8 cellular contexts compared by ENCODE assay signal in genomic region chr9:6757988-6758417, GRCh38. TPM values are rescaled to one million over a fixed set of nuclear protein-coding genes. Genes with fewer than 3 reads are reported as not detected.
DNase-seq lines count a peak whose midpoint lies in the region; ATAC-seq and TF ChIP-seq lines count a peak whose summit lies in the region.

No MANE protein-coding gene starts in this region.

- H3K4me3 ChIP-seq in WI38 (ENCODE audit: low read depth, low read length): peak overlapping the region; percentile 84
- H3K4me3 ChIP-seq in heart left ventricle: peak overlapping the region; percentile 62 to 99 (median 90)

- TF ChIP-seq CTCF in WI38 (IDR thresholded peaks at IDR 0.05; ENCODE audit: low read depth, low read length) (no peak), heart left ventricle (IDR thresholded peaks at IDR 0.05) (no peak)

- TF ChIP-seq POLR2A in heart left ventricle (IDR thresholded peaks at IDR 0.05): peak in 1 of 2 donors; percentile 45

- peaks cover 0 to under 1% (median 0%) of the 10 kb centered on the region in 12 donors for H3K9me3 ChIP-seq in heart left ventricle

- peak overlapping the region; percentile 86 for H3K4me3 Mint-ChIP-seq in activated naive CD4-positive, alpha-beta T cell treated with anti-CD3 and anti-CD28 coated beads for 36 hours

- H3K27me3 Mint-ChIP-seq in activated naive CD4-positive, alpha-beta T cell treated with anti-CD3 and anti-CD28 coated beads for 36 hours (ENCODE audit: low read depth): no peaks in the 10 kb centered on the region

- peaks cover 29% of the 10 kb centered on the region for H3K4me1 Mint-ChIP-seq in activated naive CD4-positive, alpha-beta T cell treated with anti-CD3 and anti-CD28 coated beads for 36 hours (ENCODE audit: low read depth)

- intact Hi-C loops in activated naive CD4-positive, alpha-beta T cell treated with anti-CD3 and anti-CD28 coated beads for 36 hours (cut with micrococcal nuclease): loop anchor here (1.0 to 10.0 kb wide), 17 partner anchors 19 to 1965 kb away; partner anchors contain the start of genes DMAC1, ERMP1, JAK2 and RCL1
- intact Hi-C loops in heart left ventricle (cut with DNase I) (loop anchor here in 6 of 10 donors (1.0 to 10.0 kb wide), 6 partner anchors 53 to 346 kb away; partner anchors contain the start of gene UHRF2 (in 1 of the 6)), sciatic nerve (cut with DNase I) (no loop called here)

- H3K4me1 ChIP-seq in heart left ventricle: peaks cover 0 to 16% (median 8%) of the 10 kb centered on the region in 12 donors

- no peaks in the 10 kb centered on the region for H3K36me3 ChIP-seq in heart left ventricle

- CTCF ChIA-PET in activated naive CD4-positive, alpha-beta T cell treated with anti-CD3 and anti-CD28 coated beads for 36 hours (lab: Charles Lee): no interaction called here

- H3K27me3 ChIP-seq in heart left ventricle: no peaks in the 10 kb centered on the region

- peaks cover under 1% of the 10 kb centered on the region for H3K36me3 Mint-ChIP-seq in activated naive CD4-positive, alpha-beta T cell treated with anti-CD3 and anti-CD28 coated beads for 36 hours (ENCODE audit: low read depth)

- WGBS in heart left ventricle, 4 donors: 0% methylated on average over 4 to 50 of the region's 50 CpGs

- peak overlapping the region; percentile 99 for H3K27ac Mint-ChIP-seq in activated naive CD4-positive, alpha-beta T cell treated with anti-CD3 and anti-CD28 coated beads for 36 hours

- H3K27ac ChIP-seq in heart left ventricle: peak overlapping the region; percentile 90 to 99 (median 98)

- no peak for DNase-seq in activated naive CD4-positive, alpha-beta T cell treated with anti-CD3 and anti-CD28 coated beads for 36 hours
- no peak for DNase-seq in activated naive CD4-positive, alpha-beta T cell (lab: John Stamatoyannopoulos, UW)
- DNase-seq in heart left ventricle: peak in 1 of 5 donors; percentile 94
- DNase-seq in sciatic nerve (ENCODE audit: low spot score): peak; percentile 96
- no peak for DNase-seq in activated CD4-positive, alpha-beta T cell treated with anti-CD3 and anti-CD28 coated beads for 48 hours
- no peak for DNase-seq in kidney tubule cell (ENCODE audit: low spot score)

- ATAC-seq in HG02981 (IDR thresholded peaks at IDR 0.05; ENCODE audit: unreplicated experiment): peak; percentile 5
- peak in 3 of 4 donors; percentile 14 to 93 (median 91) for ATAC-seq in heart left ventricle
- peak; percentile 12 for ATAC-seq in sciatic nerve

- H3K9me3 Mint-ChIP-seq in activated naive CD4-positive, alpha-beta T cell treated with anti-CD3 and anti-CD28 coated beads for 36 hours: peaks cover under 1% of the 10 kb centered on the region

RNA-seq across cellular contexts. Expression of gene KDM4C, which starts 0.2 kb away (rescaled TPM):
- 10 to 100 TPM; 27.4 to 28.9 TPM for total RNA-seq in activated naive CD4-positive, alpha-beta T cell treated with anti-CD3 and anti-CD28 coated beads for 36 hours
- total RNA-seq in heart left ventricle (10 to 100 TPM in 8 of 9 donors, 1 to 10 TPM in 1; 8.8 to 19.9 (median 14.1) TPM), sciatic nerve (51.1 TPM)
- polyA plus RNA-seq in heart left ventricle: 1 to 10 TPM; 4.4 to 9.9 TPM

Comparison
In these comparisons a context has a peak if more than half of its experiments do, and no peak if none do; other contexts are left out.
1. ATAC-seq: peak in every context shown above with its lines; median percentile 91 in heart left ventricle; 12 in sciatic nerve; 5 in HG02981.